1 cellular context compared by ENCODE assay signal in the genomic region with DNA sequence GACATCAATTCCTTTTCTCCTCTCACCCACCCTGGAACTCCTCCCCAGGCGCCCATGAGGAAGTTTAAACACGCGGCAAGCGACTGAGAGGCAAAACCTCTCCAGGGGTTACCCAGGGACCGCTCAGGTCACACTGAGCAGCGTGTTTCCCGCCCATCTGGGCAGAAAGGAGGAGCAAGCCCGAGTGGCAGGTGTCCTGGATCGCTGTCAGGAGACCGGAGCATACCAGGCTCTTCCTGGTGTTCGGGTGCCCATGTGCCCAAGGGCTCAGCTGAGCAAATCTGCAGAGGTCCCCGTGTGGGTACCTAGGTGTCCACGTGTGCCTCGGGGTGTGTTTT.
TF ChIP-seq lines count a peak whose summit lies in the region.

No MANE protein-coding gene starts in this region.

TF ChIP-seq in endothelial cell of umbilical vein, 7 proteins besides CTCF, POLR2A, EP300 and RAD21:
- no peak for TF ChIP-seq JUN (IDR thresholded peaks at IDR 0.05; ENCODE audit: borderline replicate concordance, insufficient read depth, insufficient read length, low read depth)
- TF ChIP-seq GATA2 (IDR thresholded peaks at IDR 0.05; ENCODE audit: insufficient read depth, insufficient read length, low read depth, low read length) = no peak
- TF ChIP-seq, protein P1, sequence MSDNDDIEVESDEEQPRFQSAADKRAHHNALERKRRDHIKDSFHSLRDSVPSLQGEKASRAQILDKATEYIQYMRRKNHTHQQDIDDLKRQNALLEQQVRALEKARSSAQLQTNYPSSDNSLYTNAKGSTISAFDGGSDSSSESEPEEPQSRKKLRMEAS (IDR thresholded peaks at IDR 0.05; ENCODE audit: insufficient read depth, insufficient read length) = no peak
- no peak for TF ChIP-seq MYC (IDR thresholded peaks at IDR 0.05; ENCODE audit: low read depth, low read length)
- TF ChIP-seq POLR2AphosphoS5 (IDR thresholded peaks at IDR 0.05; ENCODE audit: insufficient read depth, low read depth, low read length) = no peak
- TF ChIP-seq EZH2 (IDR thresholded peaks at IDR 0.05; ENCODE audit: borderline replicate concordance, low read depth, low read length, severe bottlenecking) = no peak
